1 cellular context compared by ENCODE assay signal in the genomic region with DNA sequence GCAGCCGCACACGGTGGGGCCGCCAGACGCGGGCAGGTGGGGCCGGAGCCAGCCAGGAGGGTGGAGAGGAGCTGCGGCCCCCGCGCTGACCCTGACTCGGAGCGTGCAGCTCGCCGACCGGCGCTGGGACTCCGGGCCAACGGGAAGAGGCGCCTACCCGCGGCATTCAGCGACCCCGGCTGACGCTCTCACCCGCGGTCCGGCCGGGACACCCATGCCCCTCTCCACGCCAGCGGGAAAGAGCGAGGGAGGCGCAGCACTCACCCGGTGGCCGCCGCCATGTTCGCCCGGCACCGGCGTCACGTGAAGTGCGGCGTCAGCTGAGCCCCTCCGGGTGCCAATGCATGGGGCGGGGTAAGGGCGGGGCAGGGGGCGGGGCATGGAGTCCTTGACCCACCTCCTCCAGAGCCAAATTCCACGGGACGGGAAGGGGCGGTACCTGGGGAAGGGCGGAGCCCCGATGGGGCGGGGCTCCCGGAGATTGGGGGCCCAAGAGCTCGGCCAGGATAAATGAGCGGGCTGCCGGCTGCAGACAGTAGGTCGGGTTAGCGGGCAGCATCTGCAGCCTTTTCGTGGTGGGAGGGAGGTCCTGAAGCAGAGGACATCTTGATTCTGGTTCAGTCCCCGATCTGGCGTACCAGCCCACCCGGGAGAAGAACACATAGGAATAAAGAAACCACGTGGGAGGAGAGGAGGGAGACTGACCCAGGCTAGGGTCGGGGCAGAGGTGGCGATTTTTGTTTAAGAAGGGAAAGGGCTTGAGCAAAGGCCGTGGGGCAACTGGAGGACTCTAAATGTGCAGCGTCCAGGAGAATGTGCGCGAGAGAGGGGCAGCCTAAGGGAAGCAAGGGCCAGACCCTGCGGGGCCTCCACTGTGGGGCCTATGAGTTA.
TF ChIP-seq lines count a peak whose summit lies in the region.

PEPD (minus strand) TSS at position 312 of the 891 bp plus-strand sequence; CDS start at position 281, 31 bp downstream.

TF ChIP-seq in GM12878, 131 proteins besides CTCF, POLR2A, EP300 and RAD21 (continued from another document and continues in another):
- TF ChIP-seq, protein P1, sequence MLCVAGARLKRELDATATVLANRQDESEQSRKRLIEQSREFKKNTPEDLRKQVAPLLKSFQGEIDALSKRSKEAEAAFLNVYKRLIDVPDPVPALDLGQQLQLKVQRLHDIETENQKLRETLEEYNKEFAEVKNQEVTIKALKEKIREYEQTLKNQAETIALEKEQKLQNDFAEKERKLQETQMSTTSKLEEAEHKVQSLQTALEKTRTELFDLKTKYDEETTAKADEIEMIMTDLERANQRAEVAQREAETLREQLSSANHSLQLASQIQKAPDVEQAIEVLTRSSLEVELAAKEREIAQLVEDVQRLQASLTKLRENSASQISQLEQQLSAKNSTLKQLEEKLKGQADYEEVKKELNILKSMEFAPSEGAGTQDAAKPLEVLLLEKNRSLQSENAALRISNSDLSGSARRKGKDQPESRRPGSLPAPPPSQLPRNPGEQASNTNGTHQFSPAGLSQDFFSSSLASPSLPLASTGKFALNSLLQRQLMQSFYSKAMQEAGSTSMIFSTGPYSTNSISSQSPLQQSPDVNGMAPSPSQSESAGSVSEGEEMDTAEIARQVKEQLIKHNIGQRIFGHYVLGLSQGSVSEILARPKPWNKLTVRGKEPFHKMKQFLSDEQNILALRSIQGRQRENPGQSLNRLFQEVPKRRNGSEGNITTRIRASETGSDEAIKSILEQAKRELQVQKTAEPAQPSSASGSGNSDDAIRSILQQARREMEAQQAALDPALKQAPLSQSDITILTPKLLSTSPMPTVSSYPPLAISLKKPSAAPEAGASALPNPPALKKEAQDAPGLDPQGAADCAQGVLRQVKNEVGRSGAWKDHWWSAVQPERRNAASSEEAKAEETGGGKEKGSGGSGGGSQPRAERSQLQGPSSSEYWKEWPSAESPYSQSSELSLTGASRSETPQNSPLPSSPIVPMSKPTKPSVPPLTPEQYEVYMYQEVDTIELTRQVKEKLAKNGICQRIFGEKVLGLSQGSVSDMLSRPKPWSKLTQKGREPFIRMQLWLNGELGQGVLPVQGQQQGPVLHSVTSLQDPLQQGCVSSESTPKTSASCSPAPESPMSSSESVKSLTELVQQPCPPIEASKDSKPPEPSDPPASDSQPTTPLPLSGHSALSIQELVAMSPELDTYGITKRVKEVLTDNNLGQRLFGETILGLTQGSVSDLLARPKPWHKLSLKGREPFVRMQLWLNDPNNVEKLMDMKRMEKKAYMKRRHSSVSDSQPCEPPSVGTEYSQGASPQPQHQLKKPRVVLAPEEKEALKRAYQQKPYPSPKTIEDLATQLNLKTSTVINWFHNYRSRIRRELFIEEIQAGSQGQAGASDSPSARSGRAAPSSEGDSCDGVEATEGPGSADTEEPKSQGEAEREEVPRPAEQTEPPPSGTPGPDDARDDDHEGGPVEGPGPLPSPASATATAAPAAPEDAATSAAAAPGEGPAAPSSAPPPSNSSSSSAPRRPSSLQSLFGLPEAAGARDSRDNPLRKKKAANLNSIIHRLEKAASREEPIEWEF (IDR thresholded peaks at IDR 0.05; ENCODE audit: insufficient replicate concordance, low read depth, low read length) = no peak
- TF ChIP-seq ZNF217 (IDR thresholded peaks at IDR 0.05) (no peak), CREM (IDR thresholded peaks at IDR 0.05; ENCODE audit: low read depth) (peak; percentile 57; the same call in 1 of the 2 replicates), NFYA (IDR thresholded peaks at IDR 0.05; ENCODE audit: borderline replicate concordance, low read depth, low read length) (no peak), IRF4 (IDR thresholded peaks at IDR 0.05; ENCODE audit: low read depth, low read length) (no peak), ZNF274 (IDR thresholded peaks at IDR 0.05; ENCODE audit: insufficient read depth, insufficient read length) (no peak), SMARCA5 (IDR thresholded peaks at IDR 0.05) (no peak), WRNIP1 (IDR thresholded peaks at IDR 0.05; ENCODE audit: borderline replicate concordance, low read depth, low read length) (no peak), TCF12 (IDR thresholded peaks at IDR 0.05; ENCODE audit: low read depth, low read length) (0 out of 2 replicates have a peak, but pooled peaks have one; percentile 54), IKZF2 (IDR thresholded peaks at IDR 0.05) (no peak), ZNF622 (IDR thresholded peaks at IDR 0.05) (no peak), ZZZ3 (IDR thresholded peaks at IDR 0.05; ENCODE audit: control insufficient read depth, insufficient read length, low read depth) (no peak), FOXK2 (IDR thresholded peaks at IDR 0.05) (no peak), TBL1XR1 (IDR thresholded peaks at IDR 0.05; ENCODE audit: low read depth, low read length) (no peak), PRDM15 (CRISPR knock-in tag; IDR thresholded peaks at IDR 0.05) (no peak), RUNX3 (IDR thresholded peaks at IDR 0.05; ENCODE audit: low read length) (0 out of 2 replicates have a peak, but pooled peaks have one; percentile 8), PKNOX1 (IDR thresholded peaks at IDR 0.05) (no peak), NFXL1 (IDR thresholded peaks at IDR 0.05; ENCODE audit: borderline replicate concordance) (no peak), NFIC (IDR thresholded peaks at IDR 0.05; ENCODE audit: low read depth, low read length) (peak; percentile 58; the same call in 1 of the 2 replicates), ETV6 (conservative IDR thresholded peaks at IDR 0.05 in 1 of 2, IDR thresholded peaks at IDR 0.05 in 1 of 2; ENCODE audit: borderline replicate concordance in 1 of 2, low read depth in 1 of 2) (no peak), PAX8 (IDR thresholded peaks at IDR 0.05) (no peak), HDGF (IDR thresholded peaks at IDR 0.05) (no peak), KDM1A (IDR thresholded peaks at IDR 0.05; ENCODE audit: borderline replicate concordance) (no peak), HDAC2 (IDR thresholded peaks at IDR 0.05) (no peak; the same call in 1 of the 2 replicates), TCF7 (IDR thresholded peaks at IDR 0.05; ENCODE audit: borderline replicate concordance) (no peak), HCFC1 (IDR thresholded peaks at IDR 0.05; ENCODE audit: low read length) (peak; percentile 69)
- TF ChIP-seq, protein P2, sequence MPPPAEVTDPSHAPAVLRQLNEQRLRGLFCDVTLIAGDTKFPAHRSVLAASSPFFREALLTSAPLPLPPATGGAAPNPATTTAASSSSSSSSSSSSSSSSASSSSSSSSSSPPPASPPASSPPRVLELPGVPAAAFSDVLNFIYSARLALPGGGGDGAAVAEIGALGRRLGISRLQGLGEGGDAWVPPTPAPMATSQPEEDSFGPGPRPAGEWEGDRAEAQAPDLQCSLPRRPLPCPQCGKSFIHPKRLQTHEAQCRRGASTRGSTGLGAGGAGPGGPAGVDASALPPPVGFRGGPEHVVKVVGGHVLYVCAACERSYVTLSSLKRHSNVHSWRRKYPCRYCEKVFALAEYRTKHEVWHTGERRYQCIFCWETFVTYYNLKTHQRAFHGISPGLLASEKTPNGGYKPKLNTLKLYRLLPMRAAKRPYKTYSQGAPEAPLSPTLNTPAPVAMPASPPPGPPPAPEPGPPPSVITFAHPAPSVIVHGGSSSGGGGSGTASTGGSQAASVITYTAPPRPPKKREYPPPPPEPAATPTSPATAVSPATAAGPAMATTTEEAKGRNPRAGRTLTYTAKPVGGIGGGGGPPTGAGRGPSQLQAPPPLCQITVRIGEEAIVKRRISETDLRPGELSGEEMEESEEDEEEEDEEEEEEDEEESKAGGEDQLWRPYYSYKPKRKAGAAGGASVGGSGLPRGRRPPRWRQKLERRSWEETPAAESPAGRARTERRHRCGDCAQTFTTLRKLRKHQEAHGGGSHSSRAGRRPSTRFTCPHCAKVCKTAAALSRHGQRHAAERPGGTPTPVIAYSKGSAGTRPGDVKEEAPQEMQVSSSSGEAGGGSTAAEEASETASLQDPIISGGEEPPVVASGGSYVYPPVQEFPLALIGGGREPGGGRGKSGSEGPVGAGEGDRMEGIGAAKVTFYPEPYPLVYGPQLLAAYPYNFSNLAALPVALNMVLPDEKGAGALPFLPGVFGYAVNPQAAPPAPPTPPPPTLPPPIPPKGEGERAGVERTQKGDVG (CRISPR knock-in tag; IDR thresholded peaks at IDR 0.05) = no peak
- TF ChIP-seq, protein P3, sequence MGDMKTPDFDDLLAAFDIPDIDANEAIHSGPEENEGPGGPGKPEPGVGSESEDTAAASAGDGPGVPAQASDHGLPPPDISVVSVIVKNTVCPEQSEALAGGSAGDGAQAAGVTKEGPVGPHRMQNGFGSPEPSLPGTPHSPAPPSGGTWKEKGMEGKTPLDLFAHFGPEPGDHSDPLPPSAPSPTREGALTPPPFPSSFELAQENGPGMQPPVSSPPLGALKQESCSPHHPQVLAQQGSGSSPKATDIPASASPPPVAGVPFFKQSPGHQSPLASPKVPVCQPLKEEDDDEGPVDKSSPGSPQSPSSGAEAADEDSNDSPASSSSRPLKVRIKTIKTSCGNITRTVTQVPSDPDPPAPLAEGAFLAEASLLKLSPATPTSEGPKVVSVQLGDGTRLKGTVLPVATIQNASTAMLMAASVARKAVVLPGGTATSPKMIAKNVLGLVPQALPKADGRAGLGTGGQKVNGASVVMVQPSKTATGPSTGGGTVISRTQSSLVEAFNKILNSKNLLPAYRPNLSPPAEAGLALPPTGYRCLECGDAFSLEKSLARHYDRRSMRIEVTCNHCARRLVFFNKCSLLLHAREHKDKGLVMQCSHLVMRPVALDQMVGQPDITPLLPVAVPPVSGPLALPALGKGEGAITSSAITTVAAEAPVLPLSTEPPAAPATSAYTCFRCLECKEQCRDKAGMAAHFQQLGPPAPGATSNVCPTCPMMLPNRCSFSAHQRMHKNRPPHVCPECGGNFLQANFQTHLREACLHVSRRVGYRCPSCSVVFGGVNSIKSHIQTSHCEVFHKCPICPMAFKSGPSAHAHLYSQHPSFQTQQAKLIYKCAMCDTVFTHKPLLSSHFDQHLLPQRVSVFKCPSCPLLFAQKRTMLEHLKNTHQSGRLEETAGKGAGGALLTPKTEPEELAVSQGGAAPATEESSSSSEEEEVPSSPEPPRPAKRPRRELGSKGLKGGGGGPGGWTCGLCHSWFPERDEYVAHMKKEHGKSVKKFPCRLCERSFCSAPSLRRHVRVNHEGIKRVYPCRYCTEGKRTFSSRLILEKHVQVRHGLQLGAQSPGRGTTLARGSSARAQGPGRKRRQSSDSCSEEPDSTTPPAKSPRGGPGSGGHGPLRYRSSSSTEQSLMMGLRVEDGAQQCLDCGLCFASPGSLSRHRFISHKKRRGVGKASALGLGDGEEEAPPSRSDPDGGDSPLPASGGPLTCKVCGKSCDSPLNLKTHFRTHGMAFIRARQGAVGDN (IDR thresholded peaks at IDR 0.05) = no peak
- TF ChIP-seq, protein P4, sequence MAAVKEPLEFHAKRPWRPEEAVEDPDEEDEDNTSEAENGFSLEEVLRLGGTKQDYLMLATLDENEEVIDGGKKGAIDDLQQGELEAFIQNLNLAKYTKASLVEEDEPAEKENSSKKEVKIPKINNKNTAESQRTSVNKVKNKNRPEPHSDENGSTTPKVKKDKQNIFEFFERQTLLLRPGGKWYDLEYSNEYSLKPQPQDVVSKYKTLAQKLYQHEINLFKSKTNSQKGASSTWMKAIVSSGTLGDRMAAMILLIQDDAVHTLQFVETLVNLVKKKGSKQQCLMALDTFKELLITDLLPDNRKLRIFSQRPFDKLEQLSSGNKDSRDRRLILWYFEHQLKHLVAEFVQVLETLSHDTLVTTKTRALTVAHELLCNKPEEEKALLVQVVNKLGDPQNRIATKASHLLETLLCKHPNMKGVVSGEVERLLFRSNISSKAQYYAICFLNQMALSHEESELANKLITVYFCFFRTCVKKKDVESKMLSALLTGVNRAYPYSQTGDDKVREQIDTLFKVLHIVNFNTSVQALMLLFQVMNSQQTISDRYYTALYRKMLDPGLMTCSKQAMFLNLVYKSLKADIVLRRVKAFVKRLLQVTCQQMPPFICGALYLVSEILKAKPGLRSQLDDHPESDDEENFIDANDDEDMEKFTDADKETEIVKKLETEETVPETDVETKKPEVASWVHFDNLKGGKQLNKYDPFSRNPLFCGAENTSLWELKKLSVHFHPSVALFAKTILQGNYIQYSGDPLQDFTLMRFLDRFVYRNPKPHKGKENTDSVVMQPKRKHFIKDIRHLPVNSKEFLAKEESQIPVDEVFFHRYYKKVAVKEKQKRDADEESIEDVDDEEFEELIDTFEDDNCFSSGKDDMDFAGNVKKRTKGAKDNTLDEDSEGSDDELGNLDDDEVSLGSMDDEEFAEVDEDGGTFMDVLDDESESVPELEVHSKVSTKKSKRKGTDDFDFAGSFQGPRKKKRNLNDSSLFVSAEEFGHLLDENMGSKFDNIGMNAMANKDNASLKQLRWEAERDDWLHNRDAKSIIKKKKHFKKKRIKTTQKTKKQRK (IDR thresholded peaks at IDR 0.05; ENCODE audit: low read depth, low read length) = no peak
